2 cellular contexts compared by ENCODE assay signal in genomic region chr9:79023134-79023577, GRCh38.
TF ChIP-seq lines count a peak whose summit lies in the region.

No MANE protein-coding gene starts in this region.

TF ChIP-seq in SK-N-SH, 30 proteins besides CTCF, POLR2A, EP300 and RAD21 (continued from another document):
- TF ChIP-seq IRF3 (IDR thresholded peaks at IDR 0.05; ENCODE audit: low read depth, low read length) (no peak), MAX (IDR thresholded peaks at IDR 0.05; ENCODE audit: low read depth) (0 out of 2 replicates have a peak, but pooled peaks have one; percentile 22), RFX5 (IDR thresholded peaks at IDR 0.05; ENCODE audit: low read length) (no peak), GABPA (IDR thresholded peaks at IDR 0.05; ENCODE audit: low read depth) (no peak), USF2 (IDR thresholded peaks at IDR 0.05; ENCODE audit: borderline replicate concordance, low read depth, low read length) (no peak), JUND (IDR thresholded peaks at IDR 0.05) (peak; percentile 98), YY1 (IDR thresholded peaks at IDR 0.05; ENCODE audit: low read depth) (no peak), NFIC (IDR thresholded peaks at IDR 0.05; ENCODE audit: borderline replicate concordance) (peak; percentile 58), ELF1 (IDR thresholded peaks at IDR 0.05) (no peak), RXRA (IDR thresholded peaks at IDR 0.05; ENCODE audit: borderline replicate concordance, low read depth) (peak; percentile 40; the same call in 1 of the 2 replicates), GATA2 (CRISPR knock-in tag; IDR thresholded peaks at IDR 0.05) (no peak), MXI1 (IDR thresholded peaks at IDR 0.05; ENCODE audit: low read depth, low read length) (no peak), SIN3A (IDR thresholded peaks at IDR 0.05; ENCODE audit: borderline replicate concordance, low read depth, low read length) (no peak), TAF1 (IDR thresholded peaks at IDR 0.05; ENCODE audit: borderline replicate concordance, low read depth, low read length) (no peak), REST (IDR thresholded peaks at IDR 0.05; ENCODE audit: low read depth, low read length) (no peak), FOXM1 (IDR thresholded peaks at IDR 0.05; ENCODE audit: low read depth) (no peak), FOSL2 (IDR thresholded peaks at IDR 0.05; ENCODE audit: borderline replicate concordance, low read depth) (peak; percentile 92), PBX3 (IDR thresholded peaks at IDR 0.05) (peak; percentile 77), USF1 (IDR thresholded peaks at IDR 0.05; ENCODE audit: borderline replicate concordance, low read depth) (no peak), RCOR1 (IDR thresholded peaks at IDR 0.05; ENCODE audit: low read length) (no peak), POLR2AphosphoS5 (IDR thresholded peaks at IDR 0.05; ENCODE audit: low read depth, low read length) (peak; percentile 41; the same call in 1 of the 2 replicates), EZH2phosphoT487 (IDR thresholded peaks at IDR 0.05; ENCODE audit: borderline replicate concordance, low read depth) (no peak), NRF1 (IDR thresholded peaks at IDR 0.05; ENCODE audit: low read depth, low read length) (no peak), MEF2A (IDR thresholded peaks at IDR 0.05; ENCODE audit: borderline replicate concordance, low read depth) (peak; percentile 78; the same call in 1 of the 2 replicates), SMC3 (IDR thresholded peaks at IDR 0.05; ENCODE audit: low read depth, low read length) (no peak), FOXJ3 (CRISPR knock-in tag; IDR thresholded peaks at IDR 0.05) (no peak), CHD2 (IDR thresholded peaks at IDR 0.05; ENCODE audit: low read length, partially characterized antibody) (no peak)

TF ChIP-seq in WTC11, 78 proteins besides CTCF, POLR2A, EP300 and RAD21 (continued from another document):
- no peak for TF ChIP-seq JUN (CRISPR knock-in tag; IDR thresholded peaks at IDR 0.05)
- TF ChIP-seq ZMAT4 (CRISPR knock-in tag; IDR thresholded peaks at IDR 0.05): no peak
- no peak for TF ChIP-seq JAZF1 (CRISPR knock-in tag; IDR thresholded peaks at IDR 0.05)
- TF ChIP-seq FOXJ3 (CRISPR knock-in tag; IDR thresholded peaks at IDR 0.05; ENCODE audit: borderline replicate concordance): no peak
- no peak for TF ChIP-seq RELA (CRISPR knock-in tag; IDR thresholded peaks at IDR 0.05; ENCODE audit: borderline replicate concordance)
- no peak for TF ChIP-seq ZNF121 (CRISPR knock-in tag; IDR thresholded peaks at IDR 0.05)
- no peak for TF ChIP-seq SMAD4 (CRISPR knock-in tag; IDR thresholded peaks at IDR 0.05)
- no peak for TF ChIP-seq HMGA2 (CRISPR knock-in tag; IDR thresholded peaks at IDR 0.05)
- TF ChIP-seq CREM (CRISPR knock-in tag; IDR thresholded peaks at IDR 0.05): no peak
- no peak for TF ChIP-seq ZNF219 (CRISPR knock-in tag; IDR thresholded peaks at IDR 0.05; ENCODE audit: borderline replicate concordance)
- no peak for TF ChIP-seq MXD4 (CRISPR knock-in tag; IDR thresholded peaks at IDR 0.05; ENCODE audit: borderline replicate concordance)
- no peak for TF ChIP-seq NFE2L1 (CRISPR knock-in tag; IDR thresholded peaks at IDR 0.05)
- no peak for TF ChIP-seq ZNF317 (CRISPR knock-in tag; IDR thresholded peaks at IDR 0.05; ENCODE audit: borderline replicate concordance, low read depth)
